Comparison of ENCODE assay signal across 1 cellular context in genomic region chr1:2557146-2558029, GRCh38.
A peak's percentile ranks its signal among the peaks of the same experiment; 100 is the strongest.
TF ChIP-seq lines count a peak whose summit lies in the region.

No MANE protein-coding gene starts in this region.

TF ChIP-seq in K562, 482 proteins besides CTCF, POLR2A, EP300 and RAD21:
- TF ChIP-seq POLR2G (IDR thresholded peaks at IDR 0.05; ENCODE audit: low read depth, low read length) = 0 out of 2 replicates have a peak, but pooled peaks have one; percentile 1
- TF ChIP-seq NCOA6 (IDR thresholded peaks at IDR 0.05) = no peak
- TF ChIP-seq ATF1 (CRISPR knock-in tag; IDR thresholded peaks at IDR 0.05) = no peak
- 0 out of 2 replicates have a peak, but pooled peaks have one; percentile 26 for TF ChIP-seq ATF1 (tag; IDR thresholded peaks at IDR 0.05)
- TF ChIP-seq SP1 (CRISPR knock-in tag; IDR thresholded peaks at IDR 0.05) = peak; percentile 33; the same call in 1 of the 2 replicates
- TF ChIP-seq HMGN3 (IDR thresholded peaks at IDR 0.05; ENCODE audit: borderline replicate concordance, extremely low read depth, insufficient read length, low read depth, low read length) = peak; percentile 72
- no peak for TF ChIP-seq MEIS2 (IDR thresholded peaks at IDR 0.05; ENCODE audit: partially characterized antibody)
- TF ChIP-seq, protein P1, sequence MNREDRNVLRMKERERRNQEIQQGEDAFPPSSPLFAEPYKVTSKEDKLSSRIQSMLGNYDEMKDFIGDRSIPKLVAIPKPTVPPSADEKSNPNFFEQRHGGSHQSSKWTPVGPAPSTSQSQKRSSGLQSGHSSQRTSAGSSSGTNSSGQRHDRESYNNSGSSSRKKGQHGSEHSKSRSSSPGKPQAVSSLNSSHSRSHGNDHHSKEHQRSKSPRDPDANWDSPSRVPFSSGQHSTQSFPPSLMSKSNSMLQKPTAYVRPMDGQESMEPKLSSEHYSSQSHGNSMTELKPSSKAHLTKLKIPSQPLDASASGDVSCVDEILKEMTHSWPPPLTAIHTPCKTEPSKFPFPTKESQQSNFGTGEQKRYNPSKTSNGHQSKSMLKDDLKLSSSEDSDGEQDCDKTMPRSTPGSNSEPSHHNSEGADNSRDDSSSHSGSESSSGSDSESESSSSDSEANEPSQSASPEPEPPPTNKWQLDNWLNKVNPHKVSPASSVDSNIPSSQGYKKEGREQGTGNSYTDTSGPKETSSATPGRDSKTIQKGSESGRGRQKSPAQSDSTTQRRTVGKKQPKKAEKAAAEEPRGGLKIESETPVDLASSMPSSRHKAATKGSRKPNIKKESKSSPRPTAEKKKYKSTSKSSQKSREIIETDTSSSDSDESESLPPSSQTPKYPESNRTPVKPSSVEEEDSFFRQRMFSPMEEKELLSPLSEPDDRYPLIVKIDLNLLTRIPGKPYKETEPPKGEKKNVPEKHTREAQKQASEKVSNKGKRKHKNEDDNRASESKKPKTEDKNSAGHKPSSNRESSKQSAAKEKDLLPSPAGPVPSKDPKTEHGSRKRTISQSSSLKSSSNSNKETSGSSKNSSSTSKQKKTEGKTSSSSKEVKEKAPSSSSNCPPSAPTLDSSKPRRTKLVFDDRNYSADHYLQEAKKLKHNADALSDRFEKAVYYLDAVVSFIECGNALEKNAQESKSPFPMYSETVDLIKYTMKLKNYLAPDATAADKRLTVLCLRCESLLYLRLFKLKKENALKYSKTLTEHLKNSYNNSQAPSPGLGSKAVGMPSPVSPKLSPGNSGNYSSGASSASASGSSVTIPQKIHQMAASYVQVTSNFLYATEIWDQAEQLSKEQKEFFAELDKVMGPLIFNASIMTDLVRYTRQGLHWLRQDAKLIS (CRISPR knock-in tag; IDR thresholded peaks at IDR 0.05) = 0 out of 2 replicates have a peak, but pooled peaks have one; percentile 13
- TF ChIP-seq VEZF1 (CRISPR knock-in tag; IDR thresholded peaks at IDR 0.05) = 0 out of 2 replicates have a peak, but pooled peaks have one; percentile 23
- TF ChIP-seq MYBL2 (IDR thresholded peaks at IDR 0.05; ENCODE audit: low read depth) = no peak
- TF ChIP-seq MYBL2 (CRISPR knock-in tag; IDR thresholded peaks at IDR 0.05; ENCODE audit: borderline replicate concordance) = no peak
- no peak for TF ChIP-seq BHLHE40 (IDR thresholded peaks at IDR 0.05; ENCODE audit: low read length)
- no peak for TF ChIP-seq ZEB2 (IDR thresholded peaks at IDR 0.05)
- TF ChIP-seq, protein P2, sequence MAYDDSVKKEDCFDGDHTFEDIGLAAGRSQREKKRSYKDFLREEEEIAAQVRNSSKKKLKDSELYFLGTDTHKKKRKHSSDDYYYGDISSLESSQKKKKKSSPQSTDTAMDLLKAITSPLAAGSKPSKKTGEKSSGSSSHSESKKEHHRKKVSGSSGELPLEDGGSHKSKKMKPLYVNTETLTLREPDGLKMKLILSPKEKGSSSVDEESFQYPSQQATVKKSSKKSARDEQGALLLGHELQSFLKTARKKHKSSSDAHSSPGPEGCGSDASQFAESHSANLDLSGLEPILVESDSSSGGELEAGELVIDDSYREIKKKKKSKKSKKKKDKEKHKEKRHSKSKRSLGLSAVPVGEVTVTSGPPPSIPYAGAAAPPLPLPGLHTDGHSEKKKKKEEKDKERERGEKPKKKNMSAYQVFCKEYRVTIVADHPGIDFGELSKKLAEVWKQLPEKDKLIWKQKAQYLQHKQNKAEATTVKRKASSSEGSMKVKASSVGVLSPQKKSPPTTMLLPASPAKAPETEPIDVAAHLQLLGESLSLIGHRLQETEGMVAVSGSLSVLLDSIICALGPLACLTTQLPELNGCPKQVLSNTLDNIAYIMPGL (CRISPR knock-in tag; IDR thresholded peaks at IDR 0.05) = no peak
- no peak for TF ChIP-seq NUFIP1 (IDR thresholded peaks at IDR 0.05; ENCODE audit: partially characterized antibody)
- 0 out of 2 replicates have a peak, but pooled peaks have one; percentile 43 for TF ChIP-seq ZNF583 (CRISPR knock-in tag; IDR thresholded peaks at IDR 0.05)
TF ChIP-seq in K562: peak in this region for 7.
